Comparison of ENCODE assay signal across 10 cellular contexts in genomic region chr1:83761084-83761760, GRCh38.
DNase-seq lines count a peak whose midpoint lies in the region; ATAC-seq and TF ChIP-seq lines count a peak whose summit lies in the region.
"Had no signal": no experiment of that assay in that cellular context is flagged by ENCODE, and none has a peak within 500 bp of the region (broad histone marks: within the 10 kb centered on the region; RNA-seq: fewer than 3 reads in every experiment).

No MANE protein-coding gene starts in this region.

- H3K4me3 ChIP-seq in spleen, result no peak overlapping the region

- H3K9me3 Mint-ChIP-seq in activated T-cell treated with anti-CD3 and anti-CD28 coated beads, Interleukin-2, amount 50 U/mL, for 72 hours, result no peaks in the 10 kb centered on the region
- H3K9me3 Mint-ChIP-seq in activated T-cell treated with anti-CD3 and anti-CD28 coated beads, Interleukin-2, amount 50 U/mL, for 4 hours, result no peaks in the 10 kb centered on the region

- no peaks in the 10 kb centered on the region for H3K36me3 ChIP-seq in spleen

- no peaks in the 10 kb centered on the region for H3K27me3 Mint-ChIP-seq in activated T-cell treated with anti-CD3 and anti-CD28 coated beads, Interleukin-2, amount 50 U/mL, for 72 hours (ENCODE audit: low read depth)
- peaks cover 5% of the 10 kb centered on the region for H3K27me3 Mint-ChIP-seq in activated T-cell treated with anti-CD3 and anti-CD28 coated beads, Interleukin-2, amount 50 U/mL, for 4 hours (ENCODE audit: low read depth)

- H3K27me3 ChIP-seq in spleen (replicated peaks in 1 of 7), result no peaks in the 10 kb centered on the region

- H3K4me1 Mint-ChIP-seq in activated T-cell treated with anti-CD3 and anti-CD28 coated beads, Interleukin-2, amount 50 U/mL, for 72 hours (ENCODE audit: low read depth), result no peaks in the 10 kb centered on the region
- peaks cover 3% of the 10 kb centered on the region for H3K4me1 Mint-ChIP-seq in activated T-cell treated with anti-CD3 and anti-CD28 coated beads, Interleukin-2, amount 50 U/mL, for 4 hours (ENCODE audit: low read depth)

- 33 to 52% (median 40%) methylated on average over 4 of the region's 4 CpGs for WGBS in spleen, 5 donors

- no peak overlapping the region for H3K27ac Mint-ChIP-seq in activated T-cell treated with anti-CD3 and anti-CD28 coated beads, Interleukin-2, amount 50 U/mL, for 72 hours

- no peak for TF ChIP-seq CTCF in spleen (IDR thresholded peaks at IDR 0.05 in 8 of 11, conservative IDR thresholded peaks at IDR 0.05 in 3 of 11)

- no peaks in the 10 kb centered on the region for H3K36me3 Mint-ChIP-seq in activated T-cell treated with anti-CD3 and anti-CD28 coated beads, Interleukin-2, amount 50 U/mL, for 72 hours (ENCODE audit: insufficient read depth in 2 of 2)
- H3K36me3 Mint-ChIP-seq in activated T-cell treated with anti-CD3 and anti-CD28 coated beads, Interleukin-2, amount 50 U/mL, for 4 hours (ENCODE audit: insufficient read depth), result no peaks in the 10 kb centered on the region

- no peak for TF ChIP-seq POLR2A in spleen (IDR thresholded peaks at IDR 0.05)

- ATAC-seq in activated T-cell treated with anti-CD3 and anti-CD28 coated beads, Interleukin-2, amount 50 U/mL, for 72 hours (replicated peaks in 1 of 2), result peak; percentile 57 to 71
- no peak for ATAC-seq in activated T-cell treated with anti-CD3 and anti-CD28 coated beads, Interleukin-2, amount 50 U/mL, for 4 hours
- ATAC-seq in HG02763 (IDR thresholded peaks at IDR 0.05; ENCODE audit: unreplicated experiment), result peak; percentile 99

- peaks cover 0 to 17% (median 6%) of the 10 kb centered on the region in 6 donors for H3K4me1 ChIP-seq in spleen

- DNase-seq in activated T-cell treated with anti-CD3 and anti-CD28 coated beads, Interleukin-2, amount 50 U/mL, for 72 hours, result peak; percentile 7 to 21
- no peak for DNase-seq in activated T-cell treated with anti-CD3 and anti-CD28 coated beads, Interleukin-2, amount 50 U/mL, for 4 hours
- peak; percentile 55 for DNase-seq in NCI-H2081 treated with DMSO at 0.1 percent for 48 hours (lab: John Stamatoyannopoulos, UW)
- DNase-seq in spleen, result peak; percentile 84
- DNase-seq in UCSD-AML1 (lab: John Stamatoyannopoulos, UW; ENCODE audit: unreplicated experiment), result no peak
- no peak for DNase-seq in SHP77 treated with DMSO at 0.1 percent for 48 hours (lab: John Stamatoyannopoulos, UW)
- no peak for DNase-seq in stimulated activated CD4-positive, alpha-beta T cell treated with anti-CD3 and anti-CD28 coated beads, Interleukin-4, amount 100 ng/mL, for 4 hours
- DNase-seq: activated T-cell treated with anti-CD3 and anti-CD28 coated beads for 4 hours, glutamatergic neuron had no signal

- peak overlapping the region in 1 of 8 donors; percentile 22 for H3K27ac ChIP-seq in spleen

- H3K9me3 ChIP-seq in spleen, result no peaks in the 10 kb centered on the region

- no peak overlapping the region for H3K4me3 Mint-ChIP-seq in activated T-cell treated with anti-CD3 and anti-CD28 coated beads, Interleukin-2, amount 50 U/mL, for 72 hours
- no peak overlapping the region for H3K4me3 Mint-ChIP-seq in activated T-cell treated with anti-CD3 and anti-CD28 coated beads, Interleukin-2, amount 50 U/mL, for 4 hours

- intact Hi-C loops in spleen (cut with DNase I; ENCODE audit: low total_unique reads), result no loop called here

Comparison
In these comparisons a context has a peak if more than half of its experiments do, and no peak if none do; other contexts are left out.
1. ATAC-seq: peak in activated T-cell treated with anti-CD3 and anti-CD28 coated beads, Interleukin-2, amount 50 U/mL, for 72 hours (2 of 2) and HG02763 (single experiment); none in activated T-cell treated with anti-CD3 and anti-CD28 coated beads, Interleukin-2, amount 50 U/mL, for 4 hours (0 of 2).
2. DNase-seq: peak in activated T-cell treated with anti-CD3 and anti-CD28 coated beads, Interleukin-2, amount 50 U/mL, for 72 hours (2 of 2), NCI-H2081 treated with DMSO at 0.1 percent for 48 hours (single experiment) and spleen (single experiment); none in activated T-cell treated with anti-CD3 and anti-CD28 coated beads, Interleukin-2, amount 50 U/mL, for 4 hours (single experiment), UCSD-AML1 (single experiment), SHP77 treated with DMSO at 0.1 percent for 48 hours (single experiment) and stimulated activated CD4-positive, alpha-beta T cell treated with anti-CD3 and anti-CD28 coated beads, Interleukin-4, amount 100 ng/mL, for 4 hours (0 of 2).